In genomic region chr10:96374985-96375830, GRCh38 we compare ENCODE assay signal across 8 cellular contexts. TPM values are rescaled to one million over a fixed set of nuclear protein-coding genes. Genes with fewer than 3 reads are reported as not detected.
DNase-seq lines count a peak whose midpoint lies in the region; ATAC-seq and TF ChIP-seq lines count a peak whose summit lies in the region.

No MANE protein-coding gene starts in this region.

- H3K27ac ChIP-seq in MM.1S (ENCODE audit: low read length) (no peak overlapping the region), SK-N-MC (no peak overlapping the region), thoracic aorta (no peak overlapping the region)

- no peaks in the 10 kb centered on the region for H3K36me3 ChIP-seq in MM.1S (replicated peaks; ENCODE audit: insufficient read depth, low read length)
- H3K36me3 ChIP-seq in SK-N-MC (ENCODE audit: insufficient read depth, low read length) = no peaks in the 10 kb centered on the region
- H3K36me3 ChIP-seq in thoracic aorta = no peaks in the 10 kb centered on the region

- peak overlapping the region; percentile 73 for H3K4me3 ChIP-seq in MM.1S (ENCODE audit: low read length)
- H3K4me3 ChIP-seq in SK-N-MC = peak overlapping the region; percentile 72
- H3K4me3 ChIP-seq in thoracic aorta = peak overlapping the region; percentile 70

- no peaks in the 10 kb centered on the region for H3K9me2 ChIP-seq in MM.1S (replicated peaks; ENCODE audit: insufficient read depth, low read length)

- H3F3A ChIP-seq in MM.1S (ENCODE audit: insufficient read depth, low read length) = no peaks in the 10 kb centered on the region

- peak overlapping the region; percentile 86 for H2AFZ ChIP-seq in MM.1S (ENCODE audit: low read length)

- H3K36me3 Mint-ChIP-seq in activated naive CD4-positive, alpha-beta T cell treated with anti-CD3 and anti-CD28 coated beads, Interleukin-2, amount 50 U/mL, for 72 hours = no peaks in the 10 kb centered on the region
- no peaks in the 10 kb centered on the region for H3K36me3 Mint-ChIP-seq in glutamatergic neuron (ENCODE audit: unreplicated experiment)
- H3K36me3 Mint-ChIP-seq in osteocyte (ENCODE audit: unreplicated experiment) = no peaks in the 10 kb centered on the region

- H4K20me1 ChIP-seq in MM.1S (ENCODE audit: insufficient read depth, low read length) = no peaks in the 10 kb centered on the region

- ATAC-seq in activated naive CD4-positive, alpha-beta T cell treated with anti-CD3 and anti-CD28 coated beads, Interleukin-2, amount 50 U/mL, for 72 hours = peak; percentile 83 to 84
- ATAC-seq in thoracic aorta (ENCODE audit: insufficient number of reproducible peaks, low FRiP score, low read depth) = peak; percentile 56

- H3K4me2 ChIP-seq in MM.1S (ENCODE audit: low read depth, low read length) = peak overlapping the region; percentile 100

- H3K4me3 Mint-ChIP-seq in glutamatergic neuron (ENCODE audit: unreplicated experiment) (peak overlapping the region; percentile 63), osteocyte (ENCODE audit: unreplicated experiment) (peak overlapping the region; percentile 48)

- H3K27me3 ChIP-seq in MM.1S (replicated peaks; ENCODE audit: insufficient read depth, low read length) (peaks cover 22% of the 10 kb centered on the region; the same call in 1 of the 2 replicates), thoracic aorta (replicated peaks; ENCODE audit: insufficient read depth) (no peaks in the 10 kb centered on the region)

- TF ChIP-seq CTCF in MM.1S (IDR thresholded peaks at IDR 0.05; ENCODE audit: low read length) (peak; percentile 97), glutamatergic neuron (IDR thresholded peaks at IDR 0.05; ENCODE audit: partially characterized antibody, unreplicated experiment) (peak; percentile 88), osteocyte (IDR thresholded peaks at IDR 0.05) (peak; percentile 99), thoracic aorta (IDR thresholded peaks at IDR 0.05) (peak; percentile 88)

- DNase-seq in EL (peak; percentile 89), H4 (ENCODE audit: low spot score) (peak; percentile 85), MM.1S (peak; percentile 84), SK-N-MC (ENCODE audit: low read depth, low spot score) (peak; percentile 35), glutamatergic neuron (peak; percentile 92), osteocyte (ENCODE audit: extremely low spot score, unreplicated experiment) (peak; percentile 93), thoracic aorta (ENCODE audit: low spot score) (peak; percentile 56)
- peak; percentile 81 to 83 for DNase-seq in activated naive CD4-positive, alpha-beta T cell treated with anti-CD3 and anti-CD28 coated beads, Interleukin-2, amount 50 U/mL, for 72 hours (ENCODE audit: low spot score in 2 of 2)

- peaks cover 10% of the 10 kb centered on the region for H3K4me1 Mint-ChIP-seq in glutamatergic neuron (ENCODE audit: low read depth, unreplicated experiment)
- peaks cover 7% of the 10 kb centered on the region for H3K4me1 Mint-ChIP-seq in osteocyte (ENCODE audit: unreplicated experiment)

- H3K9me3 Mint-ChIP-seq in activated naive CD4-positive, alpha-beta T cell treated with anti-CD3 and anti-CD28 coated beads, Interleukin-2, amount 50 U/mL, for 72 hours = no peaks in the 10 kb centered on the region
- H3K9me3 Mint-ChIP-seq in glutamatergic neuron (ENCODE audit: unreplicated experiment) (peaks cover 2% of the 10 kb centered on the region), osteocyte (ENCODE audit: unreplicated experiment) (no peaks in the 10 kb centered on the region)

- H3K9ac ChIP-seq in MM.1S (ENCODE audit: low read length) = peak overlapping the region; percentile 18; the same call in 1 of the 2 replicates
- H3K9ac ChIP-seq in SK-N-MC (ENCODE audit: insufficient read length) = peak overlapping the region; percentile 45

- H3K27me3 Mint-ChIP-seq in glutamatergic neuron (ENCODE audit: unreplicated experiment) (no peaks in the 10 kb centered on the region), osteocyte (ENCODE audit: unreplicated experiment) (no peaks in the 10 kb centered on the region)

- no peak overlapping the region for H3K27ac Mint-ChIP-seq in activated naive CD4-positive, alpha-beta T cell treated with anti-CD3 and anti-CD28 coated beads, Interleukin-2, amount 50 U/mL, for 72 hours
- no peak overlapping the region for H3K27ac Mint-ChIP-seq in glutamatergic neuron (ENCODE audit: unreplicated experiment)
- H3K27ac Mint-ChIP-seq in osteocyte (ENCODE audit: unreplicated experiment) = no peak overlapping the region

- 0 out of 2 replicates have a peak, but pooled peaks cover 5% of the 10 kb centered on the region for H3K4me1 ChIP-seq in MM.1S (ENCODE audit: low read length)
- H3K4me1 ChIP-seq in thoracic aorta (ENCODE audit: control insufficient read depth in 1 of 2, low read depth in 2 of 2) = no peaks in the 10 kb centered on the region

- H3K9me3 ChIP-seq in MM.1S (replicated peaks; ENCODE audit: insufficient read depth, low read length) (no peaks in the 10 kb centered on the region), SK-N-MC (ENCODE audit: low read depth, low read length) (no peaks in the 10 kb centered on the region), thoracic aorta (no peaks in the 10 kb centered on the region)

- no peaks in the 10 kb centered on the region for H3K79me2 ChIP-seq in MM.1S (ENCODE audit: low read length)

RNA-seq across cellular contexts. Expression of gene OPALIN, which starts 16.4 kb away (rescaled TPM):
- total RNA-seq in H4 (2014; rRNA removed; shearing (Covaris generic)) = not detected in 2 replicates
- not detected for total RNA-seq in activated naive CD4-positive, alpha-beta T cell treated with anti-CD3 and anti-CD28 coated beads, Interleukin-2, amount 50 U/mL, for 72 hours
- total RNA-seq in glutamatergic neuron (ENCODE audit: unreplicated experiment) = not detected
- not detected in 2 replicates for total RNA-seq in osteocyte
- not detected for total RNA-seq in thoracic aorta

Comparison
In these comparisons a context has a peak if more than half of its experiments do, and no peak if none do; other contexts are left out.
1. DNase-seq: peak in every context shown above with its lines; median percentile 93 in osteocyte; 92 in glutamatergic neuron; 89 in EL; 85 in H4; 84 in MM.1S; 82 in activated naive CD4-positive, alpha-beta T cell treated with anti-CD3 and anti-CD28 coated beads, Interleukin-2, amount 50 U/mL, for 72 hours; 56 in thoracic aorta; 35 in SK-N-MC.